ENCODE assay signal across 1 cellular context in the genomic region with DNA sequence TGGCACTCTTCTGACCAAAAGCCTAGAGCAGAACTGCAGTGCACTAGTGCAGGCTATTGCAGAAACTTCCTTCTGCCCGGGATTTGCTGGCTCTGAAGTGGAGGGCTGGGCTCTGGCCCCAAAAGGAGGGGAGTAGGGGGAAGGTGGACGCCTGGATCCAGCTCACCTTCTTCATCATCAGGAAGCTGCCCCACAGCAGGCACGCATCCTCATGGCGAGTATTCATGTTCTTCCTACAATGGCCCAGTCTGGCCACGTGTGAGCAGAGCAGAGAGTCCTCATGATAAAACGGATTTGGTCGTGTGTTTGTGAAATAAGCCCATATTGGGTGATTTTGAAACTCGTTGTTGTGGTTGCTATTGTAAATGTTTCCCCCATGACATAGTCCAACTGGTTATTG.
TF ChIP-seq lines count a peak whose summit lies in the region.

No MANE protein-coding gene starts in this region.

TF ChIP-seq in IMR-90, 13 proteins besides CTCF, POLR2A, EP300 and RAD21 (continued from another document):
- TF ChIP-seq SMC3 (IDR thresholded peaks at IDR 0.05; ENCODE audit: low read depth, low read length) (no peak), NFE2L2 (IDR thresholded peaks at IDR 0.05; ENCODE audit: low read depth, low read length) (no peak), FOS (IDR thresholded peaks at IDR 0.05; ENCODE audit: low read depth, low read length) (no peak), MXI1 (IDR thresholded peaks at IDR 0.05; ENCODE audit: borderline replicate concordance, low read depth, low read length) (no peak), CHD1 (IDR thresholded peaks at IDR 0.05; ENCODE audit: low read depth, low read length) (no peak)
- TF ChIP-seq, protein P1, sequence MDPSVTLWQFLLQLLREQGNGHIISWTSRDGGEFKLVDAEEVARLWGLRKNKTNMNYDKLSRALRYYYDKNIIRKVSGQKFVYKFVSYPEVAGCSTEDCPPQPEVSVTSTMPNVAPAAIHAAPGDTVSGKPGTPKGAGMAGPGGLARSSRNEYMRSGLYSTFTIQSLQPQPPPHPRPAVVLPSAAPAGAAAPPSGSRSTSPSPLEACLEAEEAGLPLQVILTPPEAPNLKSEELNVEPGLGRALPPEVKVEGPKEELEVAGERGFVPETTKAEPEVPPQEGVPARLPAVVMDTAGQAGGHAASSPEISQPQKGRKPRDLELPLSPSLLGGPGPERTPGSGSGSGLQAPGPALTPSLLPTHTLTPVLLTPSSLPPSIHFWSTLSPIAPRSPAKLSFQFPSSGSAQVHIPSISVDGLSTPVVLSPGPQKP (IDR thresholded peaks at IDR 0.05; ENCODE audit: borderline replicate concordance, low read depth, low read length) = no peak
